In genomic region chr4:140103676-140104075, GRCh38 we compare ENCODE assay signal across 2 cellular contexts.
TF ChIP-seq lines count a peak whose summit lies in the region.

No MANE protein-coding gene starts in this region.

TF ChIP-seq in HepG2, 621 proteins besides CTCF, POLR2A, EP300 and RAD21 (continued from another document):
- TF ChIP-seq GPBP1L1 (CRISPR knock-in tag; IDR thresholded peaks at IDR 0.05) (no peak), TOPORS (CRISPR knock-in tag; IDR thresholded peaks at IDR 0.05) (no peak), ZNF335 (CRISPR knock-in tag; IDR thresholded peaks at IDR 0.05) (no peak), ZKSCAN1 (IDR thresholded peaks at IDR 0.05; ENCODE audit: low read length) (no peak), REL (CRISPR knock-in tag; conservative IDR thresholded peaks at IDR 0.05) (no peak), ZNF713 (CRISPR knock-in tag; IDR thresholded peaks at IDR 0.05) (no peak), ZNF850 (CRISPR knock-in tag; conservative IDR thresholded peaks at IDR 0.05) (no peak), GTF3A (CRISPR knock-in tag; conservative IDR thresholded peaks at IDR 0.05) (no peak), ZNF597 (CRISPR knock-in tag; IDR thresholded peaks at IDR 0.05) (no peak), ZNF770 (CRISPR knock-in tag; IDR thresholded peaks at IDR 0.05) (no peak), ZNF431 (CRISPR knock-in tag; IDR thresholded peaks at IDR 0.05; ENCODE audit: borderline replicate concordance, low read depth) (no peak), ZNF10 (CRISPR knock-in tag; IDR thresholded peaks at IDR 0.05; ENCODE audit: borderline replicate concordance, low read depth) (no peak), ZNF260 (CRISPR knock-in tag; IDR thresholded peaks at IDR 0.05; ENCODE audit: borderline replicate concordance, low read depth) (no peak), KMT2A (CRISPR knock-in tag; IDR thresholded peaks at IDR 0.05) (no peak), ARNT2 (CRISPR knock-in tag; IDR thresholded peaks at IDR 0.05; ENCODE audit: low read depth) (no peak), CCAR2 (optimal IDR thresholded peaks at IDR 0.05; ENCODE audit: low read depth, low read length) (no peak)

TF ChIP-seq in WTC11, 78 proteins besides CTCF, POLR2A, EP300 and RAD21 (continued from another document):
- TF ChIP-seq ATF2 (CRISPR knock-in tag; IDR thresholded peaks at IDR 0.05; ENCODE audit: borderline replicate concordance, low read depth), result no peak
- no peak for TF ChIP-seq ZMAT4 (CRISPR knock-in tag; IDR thresholded peaks at IDR 0.05)
- TF ChIP-seq ZNF281 (CRISPR knock-in tag; IDR thresholded peaks at IDR 0.05), result no peak
- no peak for TF ChIP-seq IRF1 (CRISPR knock-in tag; IDR thresholded peaks at IDR 0.05)
- TF ChIP-seq SOX15 (CRISPR knock-in tag; IDR thresholded peaks at IDR 0.05), result no peak
- no peak for TF ChIP-seq NFYB (CRISPR knock-in tag; conservative IDR thresholded peaks at IDR 0.05; ENCODE audit: low read depth)
- no peak for TF ChIP-seq FOXJ3 (CRISPR knock-in tag; IDR thresholded peaks at IDR 0.05; ENCODE audit: borderline replicate concordance)
- no peak for TF ChIP-seq CREM (CRISPR knock-in tag; IDR thresholded peaks at IDR 0.05)
- TF ChIP-seq HMGXB4 (CRISPR knock-in tag; IDR thresholded peaks at IDR 0.05), result no peak
